ENCODE assay signal across 1 cellular context in the genomic region with DNA sequence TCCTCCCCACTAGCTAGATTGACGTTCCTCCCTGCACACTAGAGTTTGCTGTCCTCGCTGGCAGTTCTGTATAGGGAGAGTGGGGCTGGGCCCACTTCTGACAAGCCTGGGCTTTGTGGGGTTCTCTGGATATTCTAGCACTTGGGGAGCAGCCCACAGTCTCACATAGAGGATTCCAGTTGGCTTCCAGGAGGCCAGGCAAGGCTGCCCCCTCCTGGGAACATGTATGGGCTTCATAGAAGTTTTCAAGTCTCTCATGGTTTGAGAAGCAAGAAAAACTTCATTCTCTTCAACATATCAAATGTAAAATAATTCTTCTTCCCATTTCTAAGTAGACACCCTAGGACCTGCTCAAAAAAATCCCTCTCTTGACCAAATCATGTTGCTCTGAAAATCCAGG.
TF ChIP-seq lines count a peak whose summit lies in the region.

No MANE protein-coding gene starts in this region.

TF ChIP-seq in WTC11, 78 proteins besides CTCF, POLR2A, EP300 and RAD21 (continued from another document):
- TF ChIP-seq, protein P1, sequence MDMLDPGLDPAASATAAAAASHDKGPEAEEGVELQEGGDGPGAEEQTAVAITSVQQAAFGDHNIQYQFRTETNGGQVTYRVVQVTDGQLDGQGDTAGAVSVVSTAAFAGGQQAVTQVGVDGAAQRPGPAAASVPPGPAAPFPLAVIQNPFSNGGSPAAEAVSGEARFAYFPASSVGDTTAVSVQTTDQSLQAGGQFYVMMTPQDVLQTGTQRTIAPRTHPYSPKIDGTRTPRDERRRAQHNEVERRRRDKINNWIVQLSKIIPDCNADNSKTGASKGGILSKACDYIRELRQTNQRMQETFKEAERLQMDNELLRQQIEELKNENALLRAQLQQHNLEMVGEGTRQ (CRISPR knock-in tag; IDR thresholded peaks at IDR 0.05) = no peak
- TF ChIP-seq NFE2L1 (CRISPR knock-in tag; IDR thresholded peaks at IDR 0.05) (no peak), CREB1 (CRISPR knock-in tag; IDR thresholded peaks at IDR 0.05) (no peak), FOXJ3 (CRISPR knock-in tag; IDR thresholded peaks at IDR 0.05; ENCODE audit: borderline replicate concordance) (no peak)
- TF ChIP-seq, protein P2, sequence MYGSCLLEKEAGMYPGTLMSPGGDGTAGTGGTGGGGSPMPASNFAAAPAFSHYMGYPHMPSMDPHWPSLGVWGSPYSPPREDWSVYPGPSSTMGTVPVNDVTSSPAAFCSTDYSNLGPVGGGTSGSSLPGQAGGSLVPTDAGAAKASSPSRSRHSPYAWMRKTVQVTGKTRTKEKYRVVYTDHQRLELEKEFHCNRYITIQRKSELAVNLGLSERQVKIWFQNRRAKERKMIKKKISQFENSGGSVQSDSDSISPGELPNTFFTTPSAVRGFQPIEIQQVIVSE (CRISPR knock-in tag; IDR thresholded peaks at IDR 0.05; ENCODE audit: borderline replicate concordance) = no peak
- TF ChIP-seq, protein P3, sequence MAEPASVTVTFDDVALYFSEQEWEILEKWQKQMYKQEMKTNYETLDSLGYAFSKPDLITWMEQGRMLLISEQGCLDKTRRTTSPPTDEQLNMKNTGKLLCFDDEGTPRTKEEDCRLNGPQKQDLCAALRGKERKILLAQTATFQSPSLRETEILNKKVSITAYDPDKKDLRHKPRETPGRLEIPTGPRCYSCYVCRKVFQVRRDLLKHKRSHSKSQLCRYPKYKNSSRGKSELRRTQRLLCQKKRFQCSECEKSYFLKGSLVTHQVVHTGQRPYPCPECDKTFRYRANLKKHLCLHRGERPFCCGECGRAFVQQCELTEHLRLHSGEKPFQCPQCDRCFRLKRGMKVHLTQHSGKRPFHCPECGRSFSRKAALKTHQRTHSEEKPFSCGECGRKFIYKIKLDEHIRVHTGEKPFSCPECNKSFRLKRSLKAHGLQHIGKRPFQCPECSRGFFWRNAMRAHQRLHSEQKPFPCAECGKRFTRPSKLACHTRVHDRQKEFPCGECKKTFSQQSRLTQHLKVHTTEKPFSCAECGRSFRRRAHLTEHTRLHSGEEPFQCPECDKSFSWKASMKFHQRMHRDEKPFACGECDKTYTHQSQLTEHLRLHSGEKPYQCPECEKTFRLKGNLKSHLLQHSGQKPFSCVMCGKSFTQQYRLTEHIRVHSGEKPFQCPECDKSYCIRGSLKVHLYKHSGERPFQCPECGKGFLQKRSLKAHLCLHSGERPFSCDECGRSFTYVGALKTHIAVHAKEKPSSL (CRISPR knock-in tag; conservative IDR thresholded peaks at IDR 0.05) = no peak
TF ChIP-seq in WTC11: peak in this region for 0.
